Comparison of ENCODE assay signal across 9 cellular contexts in the genomic region with DNA sequence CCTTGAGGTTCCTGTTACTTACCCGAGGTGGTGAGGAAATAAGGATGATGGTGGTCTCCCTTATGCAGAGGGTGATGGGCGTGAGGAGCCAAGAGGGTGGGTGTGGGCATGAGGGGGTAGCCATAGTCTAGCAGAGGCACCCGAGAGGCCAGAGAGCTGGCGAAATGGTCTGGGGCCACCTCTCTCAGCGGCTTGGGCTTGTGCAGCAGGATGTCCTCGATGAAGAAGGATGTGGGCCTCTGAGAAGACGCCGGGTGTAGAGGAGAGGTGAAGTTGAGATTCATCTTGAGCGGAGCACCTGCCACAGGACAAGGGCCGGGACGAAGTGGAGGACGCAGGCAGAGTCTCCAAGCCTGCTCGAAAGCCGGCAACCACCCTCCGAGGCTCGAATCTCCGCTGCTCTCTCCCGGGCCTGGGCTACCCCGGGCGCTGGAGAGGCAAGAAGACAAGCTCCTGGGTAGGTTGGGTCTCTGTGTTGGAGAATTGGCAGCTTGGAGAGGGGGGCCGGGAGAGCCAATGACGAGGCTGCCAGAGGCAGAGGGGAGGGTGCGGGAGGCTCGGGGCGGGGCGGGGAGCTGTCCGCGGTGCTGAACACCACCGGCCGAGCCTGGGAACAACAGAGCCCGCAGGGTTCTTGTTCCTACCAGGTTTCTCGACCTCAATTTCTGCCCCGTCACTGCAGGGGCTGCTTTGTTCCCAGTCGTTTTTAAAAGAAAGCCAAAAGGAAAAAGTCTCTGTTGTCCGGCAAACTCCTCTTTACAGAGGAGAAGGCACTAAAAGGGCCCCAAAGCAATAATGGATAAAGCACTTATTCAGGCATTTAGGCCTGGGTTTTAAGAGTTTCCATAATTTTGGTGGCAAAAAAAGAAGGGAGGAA. TPM values are rescaled to one million over a fixed set of nuclear protein-coding genes. Genes with fewer than 3 reads are reported as not detected.
DNase-seq lines count a peak whose midpoint lies in the region; ATAC-seq and TF ChIP-seq lines count a peak whose summit lies in the region.
"Had no signal": no experiment of that assay in that cellular context is flagged by ENCODE, and none has a peak within 500 bp of the region (broad histone marks: within the 10 kb centered on the region; RNA-seq: fewer than 3 reads in every experiment).

Gene BSX (minus strand): TSS at position 447 of the 877 bp plus-strand sequence. CDS start 163 bp downstream, at position 284.

- H2AFZ ChIP-seq in SK-N-SH (ENCODE audit: low read depth): no peak within 1 kb of the TSS

- no peaks in the 10 kb centered on the region for H3K79me2 ChIP-seq in SK-N-SH (ENCODE audit: insufficient read depth)

- H3K9ac ChIP-seq in SK-N-SH: no peak within 1 kb of the TSS
- no peak within 1 kb of the TSS for H3K9ac ChIP-seq in adipocyte (ENCODE audit: low read length)

- H3K9me3 ChIP-seq in SK-N-SH: no peaks in the 10 kb centered on the region
- H3K9me3 ChIP-seq in adipocyte (ENCODE audit: control insufficient read depth, low read length): peaks cover 3% of the 10 kb centered on the region
- H3K9me3 ChIP-seq: suprapubic skin had no signal

- TF ChIP-seq EP300 in SK-N-SH (IDR thresholded peaks at IDR 0.05; ENCODE audit: borderline replicate concordance in 1 of 2, low read depth in 1 of 2, low read length in 1 of 2): no peak

- no peak for TF ChIP-seq RAD21 in SK-N-SH (IDR thresholded peaks at IDR 0.05; ENCODE audit: low read length)

- DNase-seq in activated CD4-positive, alpha-beta T cell treated with anti-CD3 and anti-CD28 coated beads for 24 hours (ENCODE audit: low read depth in 2 of 2): peak; percentile 46 to 52
- DNase-seq in activated CD4-positive, alpha-beta T cell treated with anti-CD3 and anti-CD28 coated beads for 1 hour: no peak
- DNase-seq in SK-N-SH (no peak), adipocyte (ENCODE audit: low read depth) (peak; percentile 70), iris pigment epithelial cell (ENCODE audit: low read depth) (peak; percentile 40), NCI-H526 treated with DMSO at 0.1 percent for 48 hours (lab: John Stamatoyannopoulos, UW) (no peak)
- peak; percentile 52 to 61 for DNase-seq in stimulated activated CD4-positive, alpha-beta T cell treated with anti-CD3 and anti-CD28 coated beads, Interleukin-4, amount 100 ng/mL, for 48 hours (ENCODE audit: low read depth in 2 of 2)

- POLR2A ChIA-PET in SK-N-SH (lab: Yijun Ruan, JAX): no interaction called here

- CTCF ChIA-PET in SK-N-SH (lab: Yijun Ruan, JAX): interaction anchor here (0.7 kb wide), 1 partner anchor 69 kb away, joined by 3 read pairs; no protein-coding TSS in a partner anchor

- H3K4me2 ChIP-seq in SK-N-SH: no peak within 1 kb of the TSS

- TF ChIP-seq CTCF in SK-N-SH (IDR thresholded peaks at IDR 0.05): no peak

- H3K27ac ChIP-seq in SK-N-SH (ENCODE audit: low read depth in 2 of 2, low read length in 1 of 2): no peak within 1 kb of the TSS
- H3K27ac ChIP-seq: suprapubic skin had no signal

- H3K4me3 ChIP-seq in SK-N-SH (ENCODE audit: low read depth in 2 of 2, low read length in 1 of 2) (no peak within 1 kb of the TSS), adipocyte (ENCODE audit: low read length) (no peak within 1 kb of the TSS)
- H3K4me3 ChIP-seq: suprapubic skin had no signal

- peaks cover 18% of the 10 kb centered on the region; the same call in 1 of the 2 replicates for H3K27me3 ChIP-seq in SK-N-SH (ENCODE audit: insufficient read depth)
- peaks cover 87% of the 10 kb centered on the region for H3K27me3 ChIP-seq in adipocyte (replicated peaks; ENCODE audit: control insufficient read depth, insufficient read depth, low read length)

- H3K4me1 ChIP-seq in SK-N-SH (ENCODE audit: control insufficient read depth in 1 of 2, insufficient read depth in 2 of 2, low read depth in 1 of 2, low read length in 1 of 2): peaks cover 0 to 6% of the 10 kb centered on the region in 2 experiments; a peak in 2 of 4 replicates
- H3K4me1 ChIP-seq in adipocyte (ENCODE audit: control insufficient read depth, insufficient read depth, low read length): peaks cover 14% of the 10 kb centered on the region

- H4K20me1 ChIP-seq in SK-N-SH (ENCODE audit: insufficient read depth): no peaks in the 10 kb centered on the region

- no peaks in the 10 kb centered on the region for H3K9me2 ChIP-seq in SK-N-SH

- WGBS in SK-N-SH (ENCODE audit: low lambda C conversion rate): 78% methylated on average over 35 of the region's 35 CpGs

- H3K36me3 ChIP-seq in SK-N-SH (replicated peaks in 1 of 2; ENCODE audit: control insufficient read depth in 1 of 2, insufficient read depth in 2 of 2, low read length in 1 of 2) (no peaks in the 10 kb centered on the region), adipocyte (ENCODE audit: control insufficient read depth, insufficient read depth, low read length, severe bottlenecking) (no peaks in the 10 kb centered on the region)
- H3K36me3 ChIP-seq: suprapubic skin had no signal

- ATAC-seq in HG03196 (IDR thresholded peaks at IDR 0.05; ENCODE audit: unreplicated experiment): no peak

- H3F3A ChIP-seq in SK-N-SH (replicated peaks; ENCODE audit: insufficient read depth): no peaks in the 10 kb centered on the region

TF ChIP-seq in SK-N-SH, 30 proteins besides CTCF, POLR2A, EP300 and RAD21:
- TF ChIP-seq RFX5 (IDR thresholded peaks at IDR 0.05; ENCODE audit: low read length) (no peak), USF2 (IDR thresholded peaks at IDR 0.05; ENCODE audit: borderline replicate concordance, low read depth, low read length) (no peak)
- TF ChIP-seq, protein P1, sequence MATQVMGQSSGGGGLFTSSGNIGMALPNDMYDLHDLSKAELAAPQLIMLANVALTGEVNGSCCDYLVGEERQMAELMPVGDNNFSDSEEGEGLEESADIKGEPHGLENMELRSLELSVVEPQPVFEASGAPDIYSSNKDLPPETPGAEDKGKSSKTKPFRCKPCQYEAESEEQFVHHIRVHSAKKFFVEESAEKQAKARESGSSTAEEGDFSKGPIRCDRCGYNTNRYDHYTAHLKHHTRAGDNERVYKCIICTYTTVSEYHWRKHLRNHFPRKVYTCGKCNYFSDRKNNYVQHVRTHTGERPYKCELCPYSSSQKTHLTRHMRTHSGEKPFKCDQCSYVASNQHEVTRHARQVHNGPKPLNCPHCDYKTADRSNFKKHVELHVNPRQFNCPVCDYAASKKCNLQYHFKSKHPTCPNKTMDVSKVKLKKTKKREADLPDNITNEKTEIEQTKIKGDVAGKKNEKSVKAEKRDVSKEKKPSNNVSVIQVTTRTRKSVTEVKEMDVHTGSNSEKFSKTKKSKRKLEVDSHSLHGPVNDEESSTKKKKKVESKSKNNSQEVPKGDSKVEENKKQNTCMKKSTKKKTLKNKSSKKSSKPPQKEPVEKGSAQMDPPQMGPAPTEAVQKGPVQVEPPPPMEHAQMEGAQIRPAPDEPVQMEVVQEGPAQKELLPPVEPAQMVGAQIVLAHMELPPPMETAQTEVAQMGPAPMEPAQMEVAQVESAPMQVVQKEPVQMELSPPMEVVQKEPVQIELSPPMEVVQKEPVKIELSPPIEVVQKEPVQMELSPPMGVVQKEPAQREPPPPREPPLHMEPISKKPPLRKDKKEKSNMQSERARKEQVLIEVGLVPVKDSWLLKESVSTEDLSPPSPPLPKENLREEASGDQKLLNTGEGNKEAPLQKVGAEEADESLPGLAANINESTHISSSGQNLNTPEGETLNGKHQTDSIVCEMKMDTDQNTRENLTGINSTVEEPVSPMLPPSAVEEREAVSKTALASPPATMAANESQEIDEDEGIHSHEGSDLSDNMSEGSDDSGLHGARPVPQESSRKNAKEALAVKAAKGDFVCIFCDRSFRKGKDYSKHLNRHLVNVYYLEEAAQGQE (IDR thresholded peaks at IDR 0.05; ENCODE audit: low read depth, low read length): peak; percentile 99
TF ChIP-seq in SK-N-SH: peak in this region for 1.

RNA-seq across cellular contexts. Expression of gene BSX, which starts in this region (rescaled TPM):
- polyA plus RNA-seq in SK-N-SH (2012; rRNA removed): 0.16 TPM in 1 of 2 replicates, not detected in the other
- 0.04 TPM in 1 of 2 replicates, not detected in the other for polyA plus RNA-seq in SK-N-SH (2012; cell fraction: cytosol; rRNA removed)
- 0.06 and 0.13 TPM in 2 replicates for polyA plus RNA-seq in SK-N-SH (2012; cell fraction: nucleus; rRNA removed)

Comparison
In these comparisons a context has a peak if more than half of its experiments do, and no peak if none do; other contexts are left out.
1. DNase-seq: peak in activated CD4-positive, alpha-beta T cell treated with anti-CD3 and anti-CD28 coated beads for 24 hours (2 of 2), adipocyte (single experiment), iris pigment epithelial cell (single experiment) and stimulated activated CD4-positive, alpha-beta T cell treated with anti-CD3 and anti-CD28 coated beads, Interleukin-4, amount 100 ng/mL, for 48 hours (2 of 2); none in activated CD4-positive, alpha-beta T cell treated with anti-CD3 and anti-CD28 coated beads for 1 hour (single experiment), SK-N-SH (single experiment) and NCI-H526 treated with DMSO at 0.1 percent for 48 hours (single experiment).